17 cellular contexts compared by ENCODE assay signal in the genomic region with DNA sequence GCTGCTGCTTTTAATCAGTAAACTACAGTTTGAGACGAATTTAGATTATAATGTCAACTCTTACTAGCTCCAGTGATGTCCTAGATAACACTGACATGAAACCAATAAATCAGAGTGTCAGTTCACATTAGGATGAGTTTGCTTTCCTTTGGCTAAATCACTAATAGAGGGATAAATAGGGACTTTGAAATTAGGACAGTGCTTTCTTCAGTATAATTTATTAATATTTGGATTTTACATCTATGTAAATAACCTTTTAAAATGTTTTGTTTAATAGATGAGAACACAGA.
"Had no signal": no experiment of that assay in that cellular context is flagged by ENCODE, and none has a peak within 500 bp of the region (broad histone marks: within the 10 kb centered on the region; RNA-seq: fewer than 3 reads in every experiment).

No MANE protein-coding gene starts in this region.

- DNase-seq: activated CD4-positive, alpha-beta T cell treated with anti-CD3 and anti-CD28 coated beads, Interleukin-2, amount 10 ng/mL, durations not matched to agents 7 days and 5 days; activated CD8-positive, alpha-beta T cell treated with anti-CD3 and anti-CD28 coated beads, Interleukin-2, amount 10 ng/mL, durations not matched to agents 7 days and 5 days; activated effector memory CD4-positive, alpha-beta T cell treated with Interleukin-2 at 50 U/mL for 16 hours; activated naive CD4-positive, alpha-beta T cell treated with anti-CD3 and anti-CD28 coated beads, Interleukin-2, amount 10 ng/mL, durations not matched to agents 7 days and 5 days; activated T-cell treated with anti-CD3 and anti-CD28 coated beads, Interleukin-2, amount 50 U/mL, for 4 hours; dermis blood vessel endothelial cell; effector memory CD8-positive, alpha-beta T cell; erythroblast; glutamatergic neuron; left ventricle myocardium superior; mucosa of descending colon; naive B cell; pancreas; stimulated activated CD4-positive, alpha-beta T cell treated with anti-CD3 and anti-CD28 coated beads, Interleukin-4, amount 100 ng/mL, for 24 hours; stomach; T1000 had no signal

- H3K27ac ChIP-seq: pancreas had no signal

- H3K27me3 Mint-ChIP-seq: activated CD4-positive, alpha-beta T cell treated with anti-CD3 and anti-CD28 coated beads, Interleukin-2, amount 10 ng/mL, durations not matched to agents 7 days and 5 days; activated naive CD4-positive, alpha-beta T cell treated with anti-CD3 and anti-CD28 coated beads, Interleukin-2, amount 10 ng/mL, durations not matched to agents 7 days and 5 days; effector memory CD8-positive, alpha-beta T cell; naive B cell had no signal

- H3K9me3 Mint-ChIP-seq: activated CD4-positive, alpha-beta T cell treated with anti-CD3 and anti-CD28 coated beads, Interleukin-2, amount 10 ng/mL, durations not matched to agents 7 days and 5 days; activated naive CD4-positive, alpha-beta T cell treated with anti-CD3 and anti-CD28 coated beads, Interleukin-2, amount 10 ng/mL, durations not matched to agents 7 days and 5 days; activated T-cell treated with anti-CD3 and anti-CD28 coated beads, Interleukin-2, amount 50 U/mL, for 4 hours; effector memory CD8-positive, alpha-beta T cell; naive B cell; stimulated activated effector memory CD8-positive, alpha-beta T cell treated with anti-CD3 and anti-CD28 coated beads, Interleukin-12 subunit alpha, Interleukin-12 subunit beta, amount 100 ng/mL, for 72 hours had no signal

- H3K27ac Mint-ChIP-seq: activated CD4-positive, alpha-beta T cell treated with anti-CD3 and anti-CD28 coated beads, Interleukin-2, amount 10 ng/mL, durations not matched to agents 7 days and 5 days; activated CD8-positive, alpha-beta T cell treated with anti-CD3 and anti-CD28 coated beads, Interleukin-2, amount 10 ng/mL, durations not matched to agents 7 days and 5 days; activated naive CD4-positive, alpha-beta T cell treated with anti-CD3 and anti-CD28 coated beads, Interleukin-2, amount 10 ng/mL, durations not matched to agents 7 days and 5 days; stimulated activated effector memory CD8-positive, alpha-beta T cell treated with anti-CD3 and anti-CD28 coated beads, Interleukin-12 subunit alpha, Interleukin-12 subunit beta, amount 100 ng/mL, for 72 hours had no signal

- H3K4me1 ChIP-seq: pancreas had no signal

- H3K4me3 Mint-ChIP-seq: activated CD4-positive, alpha-beta T cell treated with anti-CD3 and anti-CD28 coated beads, Interleukin-2, amount 10 ng/mL, durations not matched to agents 7 days and 5 days; activated CD8-positive, alpha-beta T cell treated with anti-CD3 and anti-CD28 coated beads, Interleukin-2, amount 10 ng/mL, durations not matched to agents 7 days and 5 days; activated naive CD4-positive, alpha-beta T cell treated with anti-CD3 and anti-CD28 coated beads, Interleukin-2, amount 10 ng/mL, durations not matched to agents 7 days and 5 days; activated T-cell treated with anti-CD3 and anti-CD28 coated beads, Interleukin-2, amount 50 U/mL, for 4 hours; effector memory CD8-positive, alpha-beta T cell; naive B cell; stimulated activated effector memory CD8-positive, alpha-beta T cell treated with anti-CD3 and anti-CD28 coated beads, Interleukin-12 subunit alpha, Interleukin-12 subunit beta, amount 100 ng/mL, for 72 hours had no signal

- H3K4me3 ChIP-seq: mucosa of descending colon, pancreas, stomach had no signal

- H3K9me3 ChIP-seq: mucosa of descending colon, pancreas, stomach had no signal

- H3K27me3 ChIP-seq: pancreas, stomach had no signal

- H3K4me1 Mint-ChIP-seq: activated naive CD4-positive, alpha-beta T cell treated with anti-CD3 and anti-CD28 coated beads, Interleukin-2, amount 10 ng/mL, durations not matched to agents 7 days and 5 days had no signal
